In the genomic region with DNA sequence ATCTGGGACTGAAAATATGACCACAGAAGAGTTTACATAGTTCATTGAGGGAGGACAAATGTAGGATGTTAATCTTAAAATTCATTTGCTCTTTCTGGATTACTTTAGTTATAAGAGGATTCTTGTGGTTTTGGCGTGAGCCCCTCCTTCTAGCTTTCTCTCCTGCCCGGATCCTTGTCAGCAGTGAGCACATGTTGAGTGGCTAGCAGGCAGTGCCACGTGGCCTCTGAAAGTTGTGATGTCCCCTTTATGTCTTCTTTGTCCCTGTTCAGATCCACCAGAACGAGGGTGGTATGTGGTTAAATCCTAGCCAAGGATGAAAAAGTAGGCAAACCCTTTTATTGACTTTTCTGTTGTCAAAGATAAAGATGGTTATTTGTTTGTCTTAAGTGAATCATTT, we compare ENCODE assay signal across 21 cellular contexts.
DNase-seq lines count a peak whose midpoint lies in the region; ATAC-seq and TF ChIP-seq lines count a peak whose summit lies in the region.
"Had no signal": no experiment of that assay in that cellular context is flagged by ENCODE, and none has a peak within 500 bp of the region (broad histone marks: within the 10 kb centered on the region; RNA-seq: fewer than 3 reads in every experiment).

No MANE protein-coding gene starts in this region.

- no peak overlapping the region for H2AK9ac ChIP-seq in IMR-90 (replicated peaks; ENCODE audit: low read depth, low read length, poor library complexity)

- no peaks in the 10 kb centered on the region for H3K9me3 ChIP-seq in IMR-90 (ENCODE audit: control insufficient read depth, insufficient read depth, low read length)
- H3K9me3 ChIP-seq: BE2C, HAP-1 had no signal

- intact Hi-C loops in IMR-90 (cut with micrococcal nuclease) = no loop called here
- intact Hi-C loops in posterior vena cava (cut with DNase I) = no loop called here

- H3K9me1 ChIP-seq in IMR-90 (ENCODE audit: insufficient read depth, low read length) = peaks cover 3% of the 10 kb centered on the region; the same call in 1 of the 2 replicates

- no CpG with 5 or more reads among the region's 4 CpGs for WGBS in IMR-90 (ENCODE audit: extremely low coverage in 2 of 2, insufficient read length in 1 of 2), 2 experiments

- no peak overlapping the region for H3K4me3 ChIP-seq in IMR-90 (ENCODE audit: insufficient read depth, low read depth, low read length)
- H3K4me3 ChIP-seq: GM12878, GM23248, HAP-1 had no signal

- H2BK15ac ChIP-seq in IMR-90 (ENCODE audit: low read depth, low read length) = no peak overlapping the region

- no peak overlapping the region for H4K8ac ChIP-seq in IMR-90 (ENCODE audit: low read depth in 2 of 2, low read length in 2 of 2)

- no peak overlapping the region for H2AK5ac ChIP-seq in IMR-90 (ENCODE audit: low read depth, low read length)

- TF ChIP-seq POLR2A in IMR-90 (IDR thresholded peaks at IDR 0.05; ENCODE audit: low read depth, low read length) = no peak

- BruUV-seq in IMR-90 (replicated peaks; lab: Mats Ljungman, UMichigan) = no TSS peak

- H3K27ac ChIP-seq in IMR-90 (ENCODE audit: insufficient read depth, low read length) = no peak overlapping the region
- H3K27ac ChIP-seq: GM23248 had no signal

- in situ Hi-C loops in IMR-90 (cut with MboI; ENCODE audit: low sequenced_read_pairs) (no loop called here), GM13976 (cut with MboI; ENCODE audit: low sequenced_read_pairs, unreplicated experiment) (no loop called here)

- no peak overlapping the region for H3K18ac ChIP-seq in IMR-90 (ENCODE audit: low read depth, low read length)

- H3K56ac ChIP-seq in IMR-90 (ENCODE audit: extremely low read depth, insufficient read depth, low read length) = no peak overlapping the region

- CTCF ChIA-PET in IMR-90 (lab: Yijun Ruan, JAX) = no interaction called here

- no peak overlapping the region for H4K91ac ChIP-seq in IMR-90 (ENCODE audit: insufficient read depth, low read depth, low read length)

- TF ChIP-seq RAD21 in IMR-90 (IDR thresholded peaks at IDR 0.05; ENCODE audit: low read length) = no peak

- H4K20me1 ChIP-seq in IMR-90 (ENCODE audit: insufficient read depth, low read length) = no peaks in the 10 kb centered on the region

- dilution Hi-C loops in IMR-90 (cut with HindIII; ENCODE audit: low sequenced_read_pairs, unreplicated experiment) = no loop called here

- TF ChIP-seq CTCF in IMR-90 (conservative IDR thresholded peaks at IDR 0.05; ENCODE audit: low read depth, low read length) = no peak
- TF ChIP-seq CTCF in GM13976 (IDR thresholded peaks at IDR 0.05; ENCODE audit: borderline replicate concordance, control extremely low read depth, extremely low read depth, insufficient read depth, missing control alignments) = no peak
- no peak for TF ChIP-seq CTCF in GM10266 (IDR thresholded peaks at IDR 0.05; ENCODE audit: control insufficient read depth, insufficient read depth, low read depth, missing control alignments)

- no peaks in the 10 kb centered on the region for H3K36me3 ChIP-seq in IMR-90 (ENCODE audit: control insufficient read depth, insufficient read depth, low read length)
- H3K36me3 ChIP-seq: HAP-1 had no signal

- H2AFZ ChIP-seq in IMR-90 (replicated peaks; ENCODE audit: low read length, poor library complexity) = no peak overlapping the region
- H2AFZ ChIP-seq: GM23248 had no signal

- H2BK120ac ChIP-seq in IMR-90 (ENCODE audit: low read depth, low read length) = no peak overlapping the region

- ATAC-seq in IMR-90 (ENCODE audit: low read depth) = no peak
- ATAC-seq: GM12878, T-cell had no signal

- H3K9ac ChIP-seq in IMR-90 (ENCODE audit: low read depth, low read length) = no peak overlapping the region
- H3K9ac ChIP-seq: GM23248 had no signal

- peaks cover 3% of the 10 kb centered on the region for H3K4me1 ChIP-seq in IMR-90 (ENCODE audit: control insufficient read depth, insufficient read depth, low read length)

- DNase-seq in AG08395 (ENCODE audit: low spot score) = peak; percentile 19
- DNase-seq in IMR-90 = peak; percentile 11
- peak; percentile 43 for DNase-seq in astrocyte of the hippocampus (ENCODE audit: low read depth, low spot score)
- peak; percentile 31 for DNase-seq in posterior vena cava (ENCODE audit: low spot score)
- no peak for DNase-seq in NCI-H2107 (lab: John Stamatoyannopoulos, UW)
- DNase-seq in amygdala (lab: John Stamatoyannopoulos, UW) = no peak
- DNase-seq in GM13976 (ENCODE audit: low spot score) = no peak
- DNase-seq in GM10266 (ENCODE audit: extremely low spot score) = no peak
- DNase-seq: 8988T, BE2C, DMS53, GM23248, KBM-7, NCI-H1092 treated with DMSO at 0.1 percent for 48 hours, NCI-H2029 treated with DMSO at 0.1 percent for 48 hours, NCI-H2171 treated with DMSO at 0.1 percent for 48 hours, NCI-H526, SHP77 treated with DMSO at 0.1 percent for 48 hours, T-cell had no signal

- no peak overlapping the region for H3K14ac ChIP-seq in IMR-90 (replicated peaks; ENCODE audit: low read depth, low read length)

- no peak overlapping the region for H3K4me2 ChIP-seq in IMR-90 (ENCODE audit: low read depth, low read length)

- H3K27me3 ChIP-seq in IMR-90 (ENCODE audit: control insufficient read depth, insufficient read depth, low read length) = peaks cover under 1% of the 10 kb centered on the region; the same call in 1 of the 2 replicates
- H3K27me3 ChIP-seq: BE2C had no signal

- no peak overlapping the region for H2BK20ac ChIP-seq in IMR-90 (ENCODE audit: low read depth, low read length)

- no peak overlapping the region for H3K23ac ChIP-seq in IMR-90 (ENCODE audit: low read depth, low read length)

- no peak overlapping the region for H4K5ac ChIP-seq in IMR-90 (ENCODE audit: low read depth, low read length)

- H3K79me1 ChIP-seq in IMR-90 (ENCODE audit: low read depth in 1 of 2, low read length in 2 of 2) = no peaks in the 10 kb centered on the region

- no peak overlapping the region for H2BK5ac ChIP-seq in IMR-90 (ENCODE audit: low read depth, low read length, poor library complexity, severe bottlenecking)

- H3K4ac ChIP-seq in IMR-90 (ENCODE audit: low read depth, low read length) = no peak overlapping the region

- POLR2A ChIA-PET in IMR-90 (lab: Charles Lee; ENCODE audit: unreplicated experiment) = no interaction called here

TF ChIP-seq in IMR-90, 13 proteins besides CTCF, POLR2A, EP300 and RAD21:
- TF ChIP-seq, protein P1, sequence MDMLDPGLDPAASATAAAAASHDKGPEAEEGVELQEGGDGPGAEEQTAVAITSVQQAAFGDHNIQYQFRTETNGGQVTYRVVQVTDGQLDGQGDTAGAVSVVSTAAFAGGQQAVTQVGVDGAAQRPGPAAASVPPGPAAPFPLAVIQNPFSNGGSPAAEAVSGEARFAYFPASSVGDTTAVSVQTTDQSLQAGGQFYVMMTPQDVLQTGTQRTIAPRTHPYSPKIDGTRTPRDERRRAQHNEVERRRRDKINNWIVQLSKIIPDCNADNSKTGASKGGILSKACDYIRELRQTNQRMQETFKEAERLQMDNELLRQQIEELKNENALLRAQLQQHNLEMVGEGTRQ (IDR thresholded peaks at IDR 0.05; ENCODE audit: low read depth, low read length) = no peak
- TF ChIP-seq MAFK (IDR thresholded peaks at IDR 0.05; ENCODE audit: low read depth, low read length) = no peak
- TF ChIP-seq RCOR1 (IDR thresholded peaks at IDR 0.05; ENCODE audit: insufficient replicate concordance, low read length) = no peak
- no peak for TF ChIP-seq RFX5 (IDR thresholded peaks at IDR 0.05; ENCODE audit: low read depth, low read length)
- TF ChIP-seq FOS (IDR thresholded peaks at IDR 0.05; ENCODE audit: low read depth, low read length) = no peak
- no peak for TF ChIP-seq MXI1 (IDR thresholded peaks at IDR 0.05; ENCODE audit: borderline replicate concordance, low read depth, low read length)
- TF ChIP-seq, protein P2, sequence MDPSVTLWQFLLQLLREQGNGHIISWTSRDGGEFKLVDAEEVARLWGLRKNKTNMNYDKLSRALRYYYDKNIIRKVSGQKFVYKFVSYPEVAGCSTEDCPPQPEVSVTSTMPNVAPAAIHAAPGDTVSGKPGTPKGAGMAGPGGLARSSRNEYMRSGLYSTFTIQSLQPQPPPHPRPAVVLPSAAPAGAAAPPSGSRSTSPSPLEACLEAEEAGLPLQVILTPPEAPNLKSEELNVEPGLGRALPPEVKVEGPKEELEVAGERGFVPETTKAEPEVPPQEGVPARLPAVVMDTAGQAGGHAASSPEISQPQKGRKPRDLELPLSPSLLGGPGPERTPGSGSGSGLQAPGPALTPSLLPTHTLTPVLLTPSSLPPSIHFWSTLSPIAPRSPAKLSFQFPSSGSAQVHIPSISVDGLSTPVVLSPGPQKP (IDR thresholded peaks at IDR 0.05; ENCODE audit: borderline replicate concordance, low read depth, low read length) = no peak
- TF ChIP-seq NFE2L2 (IDR thresholded peaks at IDR 0.05; ENCODE audit: low read depth, low read length) = no peak
- no peak for TF ChIP-seq BHLHE40 (IDR thresholded peaks at IDR 0.05; ENCODE audit: low read depth, low read length)
- no peak for TF ChIP-seq MAZ (IDR thresholded peaks at IDR 0.05; ENCODE audit: borderline replicate concordance, low read depth, low read length)
- TF ChIP-seq SMC3 (IDR thresholded peaks at IDR 0.05; ENCODE audit: low read depth, low read length) = no peak
- TF ChIP-seq CHD1 (IDR thresholded peaks at IDR 0.05; ENCODE audit: low read depth, low read length) = no peak
- TF ChIP-seq CEBPB (IDR thresholded peaks at IDR 0.05; ENCODE audit: low read depth, low read length) = no peak

Comparison
In these comparisons a context has a peak if more than half of its experiments do, and no peak if none do; other contexts are left out.
1. DNase-seq: peak in AG08395 (single experiment), IMR-90 (single experiment), astrocyte of the hippocampus (single experiment) and posterior vena cava (single experiment); none in NCI-H2107 (single experiment), amygdala (0 of 56), GM13976 (single experiment) and GM10266 (single experiment).